In genomic region chr4:27043200-27043599, GRCh38 we compare ENCODE assay signal across 18 cellular contexts.
DNase-seq lines count a peak whose midpoint lies in the region; ATAC-seq and TF ChIP-seq lines count a peak whose summit lies in the region.
"Had no signal": no experiment of that assay in that cellular context is flagged by ENCODE, and none has a peak within 500 bp of the region (broad histone marks: within the 10 kb centered on the region; RNA-seq: fewer than 3 reads in every experiment).

No MANE protein-coding gene starts in this region.

- H3K4me1 ChIP-seq in hepatocyte (ENCODE audit: insufficient read depth) (no peaks in the 10 kb centered on the region), liver (ENCODE audit: control insufficient read depth in 4 of 4, insufficient read depth in 4 of 4, low read length in 3 of 4) (peaks cover 0 to 25% (median 17%) of the 10 kb centered on the region in 4 donors)
- H3K4me1 ChIP-seq: BE2C, Caco-2 had no signal

- no peaks in the 10 kb centered on the region for H4K20me1 ChIP-seq in hepatocyte (ENCODE audit: insufficient read depth, poor library complexity, severe bottlenecking)
- H4K20me1 ChIP-seq: BLaER1 had no signal

- no peak overlapping the region for H3K4me3 ChIP-seq in hepatocyte
- H3K4me3 ChIP-seq in liver (ENCODE audit: low read depth in 1 of 3, low read length in 3 of 3) = no peak overlapping the region
- H3K4me3 ChIP-seq: BLaER1 had no signal

- H3K4me3 Mint-ChIP-seq in CD14-positive monocyte = no peak overlapping the region
- no peak overlapping the region for H3K4me3 Mint-ChIP-seq in activated T-helper 2 cell treated with anti-CD3 and anti-CD28 coated beads, Interferon-gamma antibody, Interleukin-2, Interleukin-4, amounts not matched to agents 10 μg/mL and 5 μg/mL and 100 μg/mL, durations not matched to agents 14 hours and 24 hours and 36 hours (ENCODE audit: low read depth)
- H3K4me3 Mint-ChIP-seq: CD4-positive, alpha-beta T cell; CD8-positive, alpha-beta T cell had no signal

- H3K27me3 ChIP-seq in hepatocyte (no peaks in the 10 kb centered on the region), liver (ENCODE audit: control insufficient read depth in 4 of 4, insufficient read depth in 4 of 4, low read length in 3 of 4) (no peaks in the 10 kb centered on the region)
- H3K27me3 ChIP-seq: BLaER1 had no signal

- ATAC-seq in left lobe of liver = peak; percentile 85
- ATAC-seq in HG03196 (IDR thresholded peaks at IDR 0.05; ENCODE audit: unreplicated experiment) = no peak
- ATAC-seq: CD8-positive, alpha-beta T cell had no signal

- TF ChIP-seq RAD21 in liver (IDR thresholded peaks at IDR 0.05) = no peak

- no peaks in the 10 kb centered on the region for H3K79me2 ChIP-seq in hepatocyte

- TF ChIP-seq CTCF in hepatocyte (IDR thresholded peaks at IDR 0.05; ENCODE audit: poor library complexity) (no peak), liver (IDR thresholded peaks at IDR 0.05; ENCODE audit: low read depth, low read length, missing input control) (no peak), CD14-positive monocyte (IDR thresholded peaks at IDR 0.05) (no peak)

- H3K4me1 Mint-ChIP-seq in CD14-positive monocyte = peaks cover 30% of the 10 kb centered on the region
- peaks cover 3% of the 10 kb centered on the region for H3K4me1 Mint-ChIP-seq in activated T-helper 2 cell treated with anti-CD3 and anti-CD28 coated beads, Interferon-gamma antibody, Interleukin-2, Interleukin-4, amounts not matched to agents 10 μg/mL and 5 μg/mL and 100 μg/mL, durations not matched to agents 14 hours and 24 hours and 36 hours (ENCODE audit: low read depth)

- H3K27me3 Mint-ChIP-seq in CD14-positive monocyte (ENCODE audit: low read depth in 3 of 3) = peaks cover 5 to 24% (median 22%) of the 10 kb centered on the region in 3 donors
- peaks cover 25% of the 10 kb centered on the region for H3K27me3 Mint-ChIP-seq in activated T-helper 2 cell treated with anti-CD3 and anti-CD28 coated beads, Interferon-gamma antibody, Interleukin-2, Interleukin-4, amounts not matched to agents 10 μg/mL and 5 μg/mL and 100 μg/mL, durations not matched to agents 14 hours and 24 hours and 36 hours (ENCODE audit: low read depth)

- WGBS in hepatocyte (ENCODE audit: low lambda C conversion rate, missing lambda C conversion rate) = 69% methylated on average over 1 of the region's 1 CpG
- 36% methylated on average over 1 of the region's 1 CpG for WGBS in liver

- H3K4me2 ChIP-seq in hepatocyte = peak overlapping the region; percentile 9
- H3K4me2 ChIP-seq: BLaER1 had no signal

- H3K27ac Mint-ChIP-seq in CD14-positive monocyte = no peak overlapping the region
- H3K27ac Mint-ChIP-seq in activated T-helper 2 cell treated with anti-CD3 and anti-CD28 coated beads, Interferon-gamma antibody, Interleukin-2, Interleukin-4, amounts not matched to agents 10 μg/mL and 5 μg/mL and 100 μg/mL, durations not matched to agents 14 hours and 24 hours and 36 hours = no peak overlapping the region
- H3K27ac Mint-ChIP-seq: CD4-positive, alpha-beta T cell; CD8-positive, alpha-beta T cell had no signal

- no peak overlapping the region for H3K27ac ChIP-seq in hepatocyte
- H3K27ac ChIP-seq in liver (ENCODE audit: low read depth in 1 of 2, low read length in 2 of 2) = no peak overlapping the region
- H3K27ac ChIP-seq: BLaER1 had no signal

- H3K9me3 Mint-ChIP-seq in CD14-positive monocyte = peaks cover 0 to 9% (median 3%) of the 10 kb centered on the region in 7 donors
- H3K9me3 Mint-ChIP-seq in activated T-helper 2 cell treated with anti-CD3 and anti-CD28 coated beads, Interferon-gamma antibody, Interleukin-2, Interleukin-4, amounts not matched to agents 10 μg/mL and 5 μg/mL and 100 μg/mL, durations not matched to agents 14 hours and 24 hours and 36 hours = no peaks in the 10 kb centered on the region

- no peaks in the 10 kb centered on the region for H3K9me3 ChIP-seq in hepatocyte (ENCODE audit: low read depth)
- H3K9me3 ChIP-seq in liver (ENCODE audit: control insufficient read depth in 4 of 4, low read length in 3 of 4) = peaks cover 0 to 3% (median 0%) of the 10 kb centered on the region in 4 donors
- H3K9me3 ChIP-seq: BE2C, Caco-2 had no signal

- no peak overlapping the region for H3K9ac ChIP-seq in liver (ENCODE audit: low read depth in 1 of 2, low read length in 2 of 2)
- H3K9ac ChIP-seq: BLaER1 had no signal

- no peaks in the 10 kb centered on the region for H3K9me2 ChIP-seq in hepatocyte (replicated peaks; ENCODE audit: insufficient read depth)

- H3K36me3 Mint-ChIP-seq in CD14-positive monocyte = peaks cover 2 to 3% of the 10 kb centered on the region in 2 donors
- no peaks in the 10 kb centered on the region for H3K36me3 Mint-ChIP-seq in activated T-helper 2 cell treated with anti-CD3 and anti-CD28 coated beads, Interferon-gamma antibody, Interleukin-2, Interleukin-4, amounts not matched to agents 10 μg/mL and 5 μg/mL and 100 μg/mL, durations not matched to agents 14 hours and 24 hours and 36 hours (ENCODE audit: low read depth)
- H3K36me3 Mint-ChIP-seq: CD8-positive, alpha-beta T cell had no signal

- DNase-seq in hepatocyte (ENCODE audit: low spot score) (no peak), left lobe of liver (ENCODE audit: low spot score) (no peak), CD14-positive monocyte (ENCODE audit: low spot score) (no peak), inferior parietal cortex (ENCODE audit: extremely low spot score) (no peak)
- DNase-seq in activated T-helper 2 cell treated with anti-CD3 and anti-CD28 coated beads, Interferon-gamma antibody, Interleukin-2, Interleukin-4, amounts not matched to agents 10 μg/mL and 5 μg/mL and 100 μg/mL, durations not matched to agents 14 hours and 24 hours and 36 hours (ENCODE audit: low spot score) = no peak
- DNase-seq: 8988T; ACHN; BE2C; C1 segment of cervical spinal cord; Caco-2; Calu3; CD4-positive, alpha-beta T cell; CD8-positive, alpha-beta T cell; DMS79 treated with DMSO at 0.1 percent for 48 hours; GF-D8 had no signal

- no peak overlapping the region for H2AFZ ChIP-seq in hepatocyte

- intact Hi-C loops in CD14-positive monocyte (cut with micrococcal nuclease) = no loop called here
- intact Hi-C loops in activated T-helper 2 cell treated with anti-CD3 and anti-CD28 coated beads, Interferon-gamma antibody, Interleukin-2, Interleukin-4, amounts not matched to agents 10 μg/mL and 5 μg/mL and 100 μg/mL, durations not matched to agents 14 hours and 24 hours and 36 hours (cut with micrococcal nuclease) = no loop called here

- H3K36me3 ChIP-seq in hepatocyte (replicated peaks; ENCODE audit: insufficient read depth, low read depth) (no peaks in the 10 kb centered on the region), liver (ENCODE audit: control insufficient read depth in 4 of 4, insufficient read depth in 3 of 4, low read depth in 1 of 4, low read length in 3 of 4) (no peaks in the 10 kb centered on the region)
- H3K36me3 ChIP-seq: BE2C, BLaER1 had no signal

TF ChIP-seq in liver, 16 proteins besides CTCF, POLR2A, EP300 and RAD21 (continues in another document):
- no peak for TF ChIP-seq EGR1 (IDR thresholded peaks at IDR 0.05; ENCODE audit: low read depth in 2 of 2)
- TF ChIP-seq, protein P1, sequence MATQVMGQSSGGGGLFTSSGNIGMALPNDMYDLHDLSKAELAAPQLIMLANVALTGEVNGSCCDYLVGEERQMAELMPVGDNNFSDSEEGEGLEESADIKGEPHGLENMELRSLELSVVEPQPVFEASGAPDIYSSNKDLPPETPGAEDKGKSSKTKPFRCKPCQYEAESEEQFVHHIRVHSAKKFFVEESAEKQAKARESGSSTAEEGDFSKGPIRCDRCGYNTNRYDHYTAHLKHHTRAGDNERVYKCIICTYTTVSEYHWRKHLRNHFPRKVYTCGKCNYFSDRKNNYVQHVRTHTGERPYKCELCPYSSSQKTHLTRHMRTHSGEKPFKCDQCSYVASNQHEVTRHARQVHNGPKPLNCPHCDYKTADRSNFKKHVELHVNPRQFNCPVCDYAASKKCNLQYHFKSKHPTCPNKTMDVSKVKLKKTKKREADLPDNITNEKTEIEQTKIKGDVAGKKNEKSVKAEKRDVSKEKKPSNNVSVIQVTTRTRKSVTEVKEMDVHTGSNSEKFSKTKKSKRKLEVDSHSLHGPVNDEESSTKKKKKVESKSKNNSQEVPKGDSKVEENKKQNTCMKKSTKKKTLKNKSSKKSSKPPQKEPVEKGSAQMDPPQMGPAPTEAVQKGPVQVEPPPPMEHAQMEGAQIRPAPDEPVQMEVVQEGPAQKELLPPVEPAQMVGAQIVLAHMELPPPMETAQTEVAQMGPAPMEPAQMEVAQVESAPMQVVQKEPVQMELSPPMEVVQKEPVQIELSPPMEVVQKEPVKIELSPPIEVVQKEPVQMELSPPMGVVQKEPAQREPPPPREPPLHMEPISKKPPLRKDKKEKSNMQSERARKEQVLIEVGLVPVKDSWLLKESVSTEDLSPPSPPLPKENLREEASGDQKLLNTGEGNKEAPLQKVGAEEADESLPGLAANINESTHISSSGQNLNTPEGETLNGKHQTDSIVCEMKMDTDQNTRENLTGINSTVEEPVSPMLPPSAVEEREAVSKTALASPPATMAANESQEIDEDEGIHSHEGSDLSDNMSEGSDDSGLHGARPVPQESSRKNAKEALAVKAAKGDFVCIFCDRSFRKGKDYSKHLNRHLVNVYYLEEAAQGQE (IDR thresholded peaks at IDR 0.05) = no peak
- TF ChIP-seq HNF4A (conservative IDR thresholded peaks at IDR 0.05) = peak; percentile 49 to 72
- no peak for TF ChIP-seq ZBTB33 (IDR thresholded peaks at IDR 0.05)
- TF ChIP-seq, protein P2, sequence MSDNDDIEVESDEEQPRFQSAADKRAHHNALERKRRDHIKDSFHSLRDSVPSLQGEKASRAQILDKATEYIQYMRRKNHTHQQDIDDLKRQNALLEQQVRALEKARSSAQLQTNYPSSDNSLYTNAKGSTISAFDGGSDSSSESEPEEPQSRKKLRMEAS (IDR thresholded peaks at IDR 0.05) = no peak
- TF ChIP-seq JUND (IDR thresholded peaks at IDR 0.05) = no peak
- no peak for TF ChIP-seq SP1 (IDR thresholded peaks at IDR 0.05)
- peak in 1 of 2 donors; percentile 64 for TF ChIP-seq RXRA (IDR thresholded peaks at IDR 0.05)
- TF ChIP-seq YY1 (IDR thresholded peaks at IDR 0.05) = peak; percentile 49
- TF ChIP-seq FOXA1 (IDR thresholded peaks at IDR 0.05) = no peak
